Comparison of ENCODE assay signal across 8 cellular contexts in genomic region chr3:13452490-13453335, GRCh38. TPM values are rescaled to one million over a fixed set of nuclear protein-coding genes. Genes with fewer than 3 reads are reported as not detected.
DNase-seq lines count a peak whose midpoint lies in the region; ATAC-seq and FAIRE-seq lines count a peak whose summit lies in the region.

No MANE protein-coding gene starts in this region.

- H2AK5ac ChIP-seq in trophoblast cell (ENCODE audit: low read length), result no peak overlapping the region

- no peak overlapping the region for H3K4ac ChIP-seq in trophoblast cell (ENCODE audit: low read depth, low read length)

- H3K27ac Mint-ChIP-seq in activated naive CD8-positive, alpha-beta T cell treated with anti-CD3 and anti-CD28 coated beads, Interleukin-2, amount 50 U/mL, for 24 hours, result peak overlapping the region; percentile 92

- no peak overlapping the region for H2BK5ac ChIP-seq in trophoblast cell (ENCODE audit: low read depth, low read length, poor library complexity)

- no peaks in the 10 kb centered on the region for H3K9me3 ChIP-seq in trophoblast cell (ENCODE audit: insufficient read depth, low read depth, low read length)

- peaks cover 3 to 8% of the 10 kb centered on the region in 2 experiments for H3K4me1 ChIP-seq in trophoblast cell (ENCODE audit: control insufficient read depth in 1 of 2, insufficient read depth in 2 of 2, low read length in 2 of 2)

- no peak overlapping the region for H2BK12ac ChIP-seq in trophoblast cell (ENCODE audit: low read length)

- FAIRE-seq in HTR-8/SVneo (lab: Jason Lieb, UNC), result no peak

- peak; percentile 18 for ATAC-seq in activated naive CD8-positive, alpha-beta T cell treated with anti-CD3 and anti-CD28 coated beads, Interleukin-2, amount 50 U/mL, for 24 hours
- no peak for ATAC-seq in GM18873 (IDR thresholded peaks at IDR 0.05; ENCODE audit: low FRiP score, unreplicated experiment)
- no peak for ATAC-seq in HG02571 (IDR thresholded peaks at IDR 0.05; ENCODE audit: unreplicated experiment)

- peaks cover 21% of the 10 kb centered on the region for H3K4me1 Mint-ChIP-seq in activated naive CD8-positive, alpha-beta T cell treated with anti-CD3 and anti-CD28 coated beads, Interleukin-2, amount 50 U/mL, for 24 hours

- no peak overlapping the region for H2BK120ac ChIP-seq in trophoblast cell (ENCODE audit: insufficient read depth, low read length, poor library complexity)

- H3K79me2 ChIP-seq in trophoblast cell (ENCODE audit: control insufficient read depth, insufficient read depth, low read length, poor library complexity), result no peaks in the 10 kb centered on the region

- no peak overlapping the region for H2AFZ ChIP-seq in trophoblast cell (ENCODE audit: insufficient read depth, low read length, poor library complexity)

- H4K91ac ChIP-seq in trophoblast cell (ENCODE audit: low read depth, low read length), result no peak overlapping the region

- H3K27me3 Mint-ChIP-seq in activated naive CD8-positive, alpha-beta T cell treated with anti-CD3 and anti-CD28 coated beads, Interleukin-2, amount 50 U/mL, for 24 hours, result no peaks in the 10 kb centered on the region

- WGBS in trophoblast cell (ENCODE audit: extremely low coverage, insufficient coverage, insufficient read length), result no CpG with 5 or more reads among the region's 12 CpGs

- no peak overlapping the region for H3K23ac ChIP-seq in trophoblast cell (ENCODE audit: low read length)

- H4K12ac ChIP-seq in trophoblast cell (ENCODE audit: low read depth, low read length), result no peak overlapping the region

- in situ Hi-C loops in G401 (cut with HindIII; ENCODE audit: low sequenced_read_pairs), result no loop called here

- peaks cover 2% of the 10 kb centered on the region for H3K79me1 ChIP-seq in trophoblast cell (ENCODE audit: low read length)

- H3K27ac ChIP-seq in trophoblast cell (ENCODE audit: low read depth, low read length), result no peak overlapping the region

- H3K4me2 ChIP-seq in trophoblast cell (ENCODE audit: low read length), result no peak overlapping the region

- no peaks in the 10 kb centered on the region for H3K36me3 Mint-ChIP-seq in activated naive CD8-positive, alpha-beta T cell treated with anti-CD3 and anti-CD28 coated beads, Interleukin-2, amount 50 U/mL, for 24 hours (ENCODE audit: low read depth)

- H3K18ac ChIP-seq in trophoblast cell (ENCODE audit: low read length), result no peak overlapping the region

- no peak overlapping the region for H3K9ac ChIP-seq in trophoblast cell (ENCODE audit: low read length)

- H3K36me3 ChIP-seq in trophoblast cell (ENCODE audit: control insufficient read depth in 1 of 2, insufficient read depth in 2 of 2, low read length in 2 of 2), result no peaks in the 10 kb centered on the region

- H3K4me3 ChIP-seq in trophoblast cell (ENCODE audit: low read depth, low read length), result no peak overlapping the region

- H3K14ac ChIP-seq in trophoblast cell (ENCODE audit: low read length), result no peak overlapping the region

- H3K4me3 Mint-ChIP-seq in activated naive CD8-positive, alpha-beta T cell treated with anti-CD3 and anti-CD28 coated beads, Interleukin-2, amount 50 U/mL, for 24 hours, result peak overlapping the region; percentile 85

- no peak overlapping the region for H4K8ac ChIP-seq in trophoblast cell (ENCODE audit: low read depth, low read length)

- DNase-seq in G401 (ENCODE audit: low spot score) (peak; percentile 84), HTR-8/SVneo (ENCODE audit: insufficient read length, low spot score) (peak; percentile 52), RKO (ENCODE audit: low spot score) (peak; percentile 85), head of caudate nucleus (peak in 41 of 42 donors; percentile 21 to 85 (median 56)), trophoblast cell (peak; percentile 72 to 90)
- peak; percentile 32 for DNase-seq in activated naive CD8-positive, alpha-beta T cell treated with anti-CD3 and anti-CD28 coated beads, Interleukin-2, amount 50 U/mL, for 24 hours

- intact Hi-C loops in head of caudate nucleus (cut with DNase I), result loop anchor here (1.0 kb wide), 1 partner anchor 27 kb away; no protein-coding TSS in a partner anchor

- no peaks in the 10 kb centered on the region for H3K9me3 Mint-ChIP-seq in activated naive CD8-positive, alpha-beta T cell treated with anti-CD3 and anti-CD28 coated beads, Interleukin-2, amount 50 U/mL, for 24 hours

- no peaks in the 10 kb centered on the region for H3K27me3 ChIP-seq in trophoblast cell (ENCODE audit: insufficient read depth, low read length)

RNA-seq across cellular contexts. Expression of gene HDAC11, which starts 27.4 kb away (rescaled TPM):
- 15.3 and 30.3 TPM in 2 replicates for total RNA-seq in G401 (2014; rRNA removed; shearing (Covaris generic))
- polyA plus RNA-seq in trophoblast cell (2013), result 3.4 and 3.8 TPM in 2 replicates

RNA-seq across cellular contexts. Expression of gene NUP210, which starts 32.6 kb away (rescaled TPM):
- 33.0 and 45.0 TPM in 2 replicates for total RNA-seq in G401 (2014; rRNA removed; shearing (Covaris generic))
- polyA plus RNA-seq in trophoblast cell (2013), result 5.4 and 5.8 TPM in 2 replicates

Comparison
In these comparisons a context has a peak if more than half of its experiments do, and no peak if none do; other contexts are left out.
1. DNase-seq: peak in every context shown above with its lines; median percentile 85 in RKO; 84 in G401; 81 in trophoblast cell; 56 in head of caudate nucleus; 52 in HTR-8/SVneo; 32 in activated naive CD8-positive, alpha-beta T cell treated with anti-CD3 and anti-CD28 coated beads, Interleukin-2, amount 50 U/mL, for 24 hours.